Comparison of ENCODE assay signal across 15 cellular contexts in genomic region chr21:34836933-34837505, GRCh38.
DNase-seq lines count a peak whose midpoint lies in the region; ATAC-seq, FAIRE-seq and TF ChIP-seq lines count a peak whose summit lies in the region.
"Had no signal": no experiment of that assay in that cellular context is flagged by ENCODE, and none has a peak within 500 bp of the region (broad histone marks: within the 10 kb centered on the region; RNA-seq: fewer than 3 reads in every experiment).

No MANE protein-coding gene starts in this region.

- no peak for ATAC-seq in CD4-positive, alpha-beta T cell (ENCODE audit: poor library complexity)
- no peak for ATAC-seq in GM21723 (IDR thresholded peaks at IDR 0.05; ENCODE audit: unreplicated experiment)
- ATAC-seq: Right ventricle myocardium inferior had no signal

- no peak overlapping the region for H3K4me3 Mint-ChIP-seq in CD4-positive, alpha-beta T cell
- no peak overlapping the region for H3K4me3 Mint-ChIP-seq in activated T-helper 2 cell treated with anti-CD3 and anti-CD28 coated beads, Interferon-gamma antibody, Interleukin-2, Interleukin-4, amounts not matched to agents 10 μg/mL and 5 μg/mL and 100 μg/mL, durations not matched to agents 14 hours and 24 hours and 36 hours (ENCODE audit: low read depth)
- H3K4me3 Mint-ChIP-seq: central memory CD8-positive, alpha-beta T cell had no signal

- H3K36me3 ChIP-seq in uterus = no peaks in the 10 kb centered on the region
- H3K36me3 ChIP-seq: WERI-Rb-1 had no signal

- no peak for FAIRE-seq in frontal cortex (lab: Jason Lieb, UNC)

- no peaks in the 10 kb centered on the region for H3K27me3 Mint-ChIP-seq in CD4-positive, alpha-beta T cell
- H3K27me3 Mint-ChIP-seq in activated T-helper 2 cell treated with anti-CD3 and anti-CD28 coated beads, Interferon-gamma antibody, Interleukin-2, Interleukin-4, amounts not matched to agents 10 μg/mL and 5 μg/mL and 100 μg/mL, durations not matched to agents 14 hours and 24 hours and 36 hours (ENCODE audit: low read depth) = no peaks in the 10 kb centered on the region
- H3K27me3 Mint-ChIP-seq: central memory CD8-positive, alpha-beta T cell had no signal

- no peak overlapping the region for H3K27ac ChIP-seq in CD4-positive, alpha-beta T cell (ENCODE audit: low read depth, low read length)
- peak overlapping the region in 16 of 21 experiments; percentile 12 to 81 (median 68) for H3K27ac ChIP-seq in skin epidermis
- peak overlapping the region in 1 of 2 donors; percentile 44 for H3K27ac ChIP-seq in uterus
- H3K27ac ChIP-seq: WERI-Rb-1 had no signal

- no peak for TF ChIP-seq CTCF in CD4-positive, alpha-beta T cell (IDR thresholded peaks at IDR 0.05)
- TF ChIP-seq CTCF in fibroblast of mammary gland (conservative IDR thresholded peaks at IDR 0.05; ENCODE audit: control insufficient read depth, insufficient read depth, low read depth, low read length) (no peak), uterus (IDR thresholded peaks at IDR 0.05) (no peak)

- no peaks in the 10 kb centered on the region for H3K9me3 Mint-ChIP-seq in CD4-positive, alpha-beta T cell
- H3K9me3 Mint-ChIP-seq in activated T-helper 2 cell treated with anti-CD3 and anti-CD28 coated beads, Interferon-gamma antibody, Interleukin-2, Interleukin-4, amounts not matched to agents 10 μg/mL and 5 μg/mL and 100 μg/mL, durations not matched to agents 14 hours and 24 hours and 36 hours = no peaks in the 10 kb centered on the region
- H3K9me3 Mint-ChIP-seq: central memory CD8-positive, alpha-beta T cell had no signal

- intact Hi-C loops in CD4-positive, alpha-beta T cell (cut with DNase I, micrococcal nuclease) = no loop called here
- intact Hi-C loops in activated T-helper 2 cell treated with anti-CD3 and anti-CD28 coated beads, Interferon-gamma antibody, Interleukin-2, Interleukin-4, amounts not matched to agents 10 μg/mL and 5 μg/mL and 100 μg/mL, durations not matched to agents 14 hours and 24 hours and 36 hours (cut with micrococcal nuclease) = no loop called here
- intact Hi-C loops in uterus (cut with DNase I; ENCODE audit: low total_unique reads) = no loop called here

- POLR2A ChIA-PET in CD4-positive, alpha-beta T cell (lab: Charles Lee) = no interaction called here

- no peaks in the 10 kb centered on the region for H3K27me3 ChIP-seq in CD4-positive, alpha-beta T cell (ENCODE audit: control insufficient read depth, insufficient read depth, low read length)
- no peaks in the 10 kb centered on the region for H3K27me3 ChIP-seq in uterus
- H3K27me3 ChIP-seq: neutrophil had no signal

- peaks cover 52% of the 10 kb centered on the region for H3K4me1 Mint-ChIP-seq in CD4-positive, alpha-beta T cell (ENCODE audit: low read depth)
- H3K4me1 Mint-ChIP-seq in activated T-helper 2 cell treated with anti-CD3 and anti-CD28 coated beads, Interferon-gamma antibody, Interleukin-2, Interleukin-4, amounts not matched to agents 10 μg/mL and 5 μg/mL and 100 μg/mL, durations not matched to agents 14 hours and 24 hours and 36 hours (ENCODE audit: low read depth) = peaks cover 52% of the 10 kb centered on the region

- H3K36me3 Mint-ChIP-seq in CD4-positive, alpha-beta T cell (ENCODE audit: low read depth) = peaks cover 97% of the 10 kb centered on the region
- peaks cover 82% of the 10 kb centered on the region for H3K36me3 Mint-ChIP-seq in activated T-helper 2 cell treated with anti-CD3 and anti-CD28 coated beads, Interferon-gamma antibody, Interleukin-2, Interleukin-4, amounts not matched to agents 10 μg/mL and 5 μg/mL and 100 μg/mL, durations not matched to agents 14 hours and 24 hours and 36 hours (ENCODE audit: low read depth)

- CTCF ChIA-PET in CD4-positive, alpha-beta T cell (lab: Charles Lee) = interaction anchor here (1.4 kb wide), 1 partner anchor 30 kb away, joined by 5 read pairs; no protein-coding TSS in a partner anchor

- H3K9me3 ChIP-seq in CD4-positive, alpha-beta T cell (ENCODE audit: control insufficient read depth, low read length) = no peaks in the 10 kb centered on the region
- H3K9me3 ChIP-seq in uterus = no peaks in the 10 kb centered on the region
- H3K9me3 ChIP-seq: neutrophil had no signal

- DNase-seq in CD4-positive, alpha-beta T cell = no peak
- no peak for DNase-seq in activated T-helper 2 cell treated with anti-CD3 and anti-CD28 coated beads, Interferon-gamma antibody, Interleukin-2, Interleukin-4, amounts not matched to agents 10 μg/mL and 5 μg/mL and 100 μg/mL, durations not matched to agents 14 hours and 24 hours and 36 hours (ENCODE audit: low spot score)
- DNase-seq in fibroblast of mammary gland (ENCODE audit: low read depth) = peak; percentile 57
- DNase-seq in hepatic stellate cell (ENCODE audit: low spot score) = no peak
- DNase-seq in frontal cortex (ENCODE audit: low spot score in 2 of 2) = no peak
- DNase-seq in uterus = no peak
- DNase-seq: left cardiac atrium, NCI-H1092 treated with DMSO at 0.1 percent for 48 hours, NCI-H446 treated with DMSO at 0.1 percent for 48 hours, WERI-Rb-1 had no signal

- peak overlapping the region; percentile 61 for H3K27ac Mint-ChIP-seq in CD4-positive, alpha-beta T cell
- peak overlapping the region; percentile 50 for H3K27ac Mint-ChIP-seq in activated T-helper 2 cell treated with anti-CD3 and anti-CD28 coated beads, Interferon-gamma antibody, Interleukin-2, Interleukin-4, amounts not matched to agents 10 μg/mL and 5 μg/mL and 100 μg/mL, durations not matched to agents 14 hours and 24 hours and 36 hours

- no peaks in the 10 kb centered on the region for H3K4me1 ChIP-seq in uterus

- TF ChIP-seq POLR2A in uterus (IDR thresholded peaks at IDR 0.05) = no peak

- H3K4me3 ChIP-seq in fibroblast of mammary gland (ENCODE audit: control insufficient read depth, low read depth, low read length) = peak overlapping the region; percentile 53
- H3K4me3 ChIP-seq in skin epidermis = no peak overlapping the region
- H3K4me3 ChIP-seq in uterus = no peak overlapping the region
